Comparison of ENCODE assay signal across 32 cellular contexts in genomic region chr11:133595998-133596590, GRCh38.
"Had no signal": no experiment of that assay in that cellular context is flagged by ENCODE, and none has a peak within 500 bp of the region (broad histone marks: within the 10 kb centered on the region; RNA-seq: fewer than 3 reads in every experiment).

No MANE protein-coding gene starts in this region.

- H3K27ac ChIP-seq: PC-9, RWPE1, SJCRH30, SK-N-MC had no signal

- H3K36me3 ChIP-seq: MG63, SJCRH30 had no signal

- H3K9me3 ChIP-seq: MG63, SJCRH30 had no signal

- H2AFZ ChIP-seq: PC-9 had no signal

- H3K27me3 ChIP-seq: MG63, SJCRH30 had no signal

- DNase-seq: Kasumi-1, KG1, MG63, NCI-H1048, NCI-H1092 treated with DMSO at 0.1 percent for 48 hours, NCI-H1105 treated with DMSO at 0.1 percent for 48 hours, NCI-H1417, NCI-H1436, NCI-H146, NCI-H1694, NCI-H187, NCI-H1930, NCI-H2029 treated with DMSO at 0.1 percent for 48 hours, NCI-H2081 treated with DMSO at 0.1 percent for 48 hours, NCI-H2107, NCI-H2171, NCI-H226, NCI-H446 treated with DMSO at 0.1 percent for 48 hours, NCI-H510A, NCI-H524, NCI-H526, NCI-H69, NCI-H748 treated with DMSO at 0.1 percent for 48 hours, PC-9, SHP77, SIG-M5, SJCRH30 had no signal

- H3K4me2 ChIP-seq: PC-9 had no signal

- ATAC-seq: K562, Panc1, SK-N-SH treated with all-trans-retinoic acid at 6 μM for 48 hours had no signal

- H3K4me1 ChIP-seq: SJCRH30 had no signal

- H3K4me3 ChIP-seq: K562, MG63, PC-9, SJCRH30, SK-N-MC had no signal
